ENCODE assay signal across 8 cellular contexts in the genomic region with DNA sequence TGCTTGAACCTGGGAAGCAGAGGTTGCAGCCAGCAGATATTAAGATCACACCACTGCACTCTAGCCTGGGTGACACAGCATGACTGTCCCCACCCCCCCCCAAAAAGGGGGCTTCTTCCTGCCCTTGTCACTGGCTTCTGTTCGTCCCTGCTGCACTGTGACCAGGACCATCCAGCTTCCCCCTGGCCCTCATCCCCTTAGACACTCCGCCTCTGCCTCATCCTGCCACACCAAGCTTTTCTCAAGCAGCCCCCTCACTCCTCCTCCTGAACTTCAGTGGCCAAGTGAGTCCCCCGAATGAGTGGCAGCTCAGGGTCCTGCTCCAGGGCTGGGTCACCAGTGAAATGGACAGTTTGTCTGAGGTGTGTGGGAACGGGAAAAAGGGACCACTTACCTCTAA.
"Had no signal": no experiment of that assay in that cellular context is flagged by ENCODE, and none has a peak within 500 bp of the region (broad histone marks: within the 10 kb centered on the region; RNA-seq: fewer than 3 reads in every experiment).

No MANE protein-coding gene starts in this region.

- DNase-seq: H9, HCEC 1CT, KBM-7 had no signal

- H3K4me2 ChIP-seq: GM23338 had no signal

- FAIRE-seq: H1, H54, HTR-8/SVneo had no signal

- H3K4me3 Mint-ChIP-seq: GM23338, H9, IgD-negative memory B cell had no signal

- H3K27ac Mint-ChIP-seq: GM23338, IgD-negative memory B cell had no signal

- H3K4me1 Mint-ChIP-seq: GM23338, IgD-negative memory B cell had no signal

- H3K9me3 Mint-ChIP-seq: GM23338, H9, IgD-negative memory B cell had no signal

- H3K4me3 ChIP-seq: GM23338 had no signal
